In the genomic region with DNA sequence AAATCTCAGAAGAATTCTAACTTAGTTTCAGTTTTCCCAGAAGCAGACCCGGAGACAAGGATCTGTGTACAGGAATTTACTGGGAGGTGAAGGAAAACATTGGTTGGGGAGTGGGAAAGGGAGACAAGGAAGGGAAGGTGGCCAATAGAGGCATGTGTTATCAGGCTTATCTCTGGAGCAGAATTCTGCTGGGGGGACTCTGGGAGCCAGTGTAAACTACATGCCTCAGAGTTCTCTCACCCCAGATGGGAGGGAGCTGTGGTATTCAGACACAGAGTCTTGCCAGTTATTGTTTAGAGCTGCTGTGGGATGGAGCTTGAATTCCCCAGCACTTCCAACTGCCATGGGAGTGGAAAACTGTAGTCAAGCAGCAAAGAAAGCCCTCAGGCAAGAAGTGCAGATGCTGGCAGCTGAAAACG, we compare ENCODE assay signal across 1 cellular context.
TF ChIP-seq lines count a peak whose summit lies in the region.

No MANE protein-coding gene starts in this region.

TF ChIP-seq in SK-N-SH, 30 proteins besides CTCF, POLR2A, EP300 and RAD21 (continued from another document):
- TF ChIP-seq, protein P1, sequence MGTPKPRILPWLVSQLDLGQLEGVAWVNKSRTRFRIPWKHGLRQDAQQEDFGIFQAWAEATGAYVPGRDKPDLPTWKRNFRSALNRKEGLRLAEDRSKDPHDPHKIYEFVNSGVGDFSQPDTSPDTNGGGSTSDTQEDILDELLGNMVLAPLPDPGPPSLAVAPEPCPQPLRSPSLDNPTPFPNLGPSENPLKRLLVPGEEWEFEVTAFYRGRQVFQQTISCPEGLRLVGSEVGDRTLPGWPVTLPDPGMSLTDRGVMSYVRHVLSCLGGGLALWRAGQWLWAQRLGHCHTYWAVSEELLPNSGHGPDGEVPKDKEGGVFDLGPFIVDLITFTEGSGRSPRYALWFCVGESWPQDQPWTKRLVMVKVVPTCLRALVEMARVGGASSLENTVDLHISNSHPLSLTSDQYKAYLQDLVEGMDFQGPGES (IDR thresholded peaks at IDR 0.05; ENCODE audit: low read depth, low read length), result no peak
- TF ChIP-seq MXI1 (IDR thresholded peaks at IDR 0.05; ENCODE audit: low read depth, low read length) (no peak), POLR2AphosphoS5 (IDR thresholded peaks at IDR 0.05; ENCODE audit: low read depth, low read length) (no peak), RCOR1 (IDR thresholded peaks at IDR 0.05; ENCODE audit: low read length) (no peak), TEAD4 (IDR thresholded peaks at IDR 0.05; ENCODE audit: borderline replicate concordance, insufficient read depth) (0 out of 2 replicates have a peak, but pooled peaks have one; percentile 15)
TF ChIP-seq in SK-N-SH: peak in this region for 3.
